ENCODE assay signal across 1 cellular context in the genomic region with DNA sequence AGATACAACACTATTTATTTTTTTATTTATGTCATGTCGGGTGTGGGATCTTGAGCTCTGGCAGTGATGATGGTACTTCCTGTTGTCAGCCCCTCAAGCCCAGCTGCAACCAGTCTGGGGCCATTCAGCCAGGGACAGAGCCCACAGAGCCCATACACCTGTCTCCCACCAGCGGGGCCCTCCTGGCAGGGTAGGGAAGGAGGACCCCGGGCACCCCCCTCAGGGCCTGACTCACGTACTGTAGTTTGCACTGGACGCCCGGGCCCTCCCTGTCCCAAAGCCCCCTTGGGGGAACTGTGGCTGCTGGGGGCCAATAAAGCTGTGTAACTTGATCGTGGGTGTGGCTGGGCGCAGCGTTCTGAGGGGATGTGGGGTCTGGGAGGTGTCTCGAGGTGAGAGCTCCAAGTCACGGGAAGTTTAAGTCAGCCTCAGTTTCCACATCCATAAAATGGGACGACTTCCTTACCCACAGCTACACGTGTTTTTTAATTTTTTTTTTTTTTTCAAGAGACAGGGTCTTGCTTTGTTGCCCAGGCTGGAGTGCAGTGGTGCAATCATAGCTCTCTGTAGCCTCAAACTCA.
TF ChIP-seq lines count a peak whose summit lies in the region.

No MANE protein-coding gene starts in this region.

TF ChIP-seq in HEK293, 187 proteins besides CTCF, POLR2A, EP300 and RAD21 (continued from another document):
- TF ChIP-seq, protein P1, sequence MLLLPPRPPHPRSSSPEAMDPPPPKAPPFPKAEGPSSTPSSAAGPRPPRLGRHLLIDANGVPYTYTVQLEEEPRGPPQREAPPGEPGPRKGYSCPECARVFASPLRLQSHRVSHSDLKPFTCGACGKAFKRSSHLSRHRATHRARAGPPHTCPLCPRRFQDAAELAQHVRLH (tag by site-specific recombination; IDR thresholded peaks at IDR 0.05), result peak; percentile 94
- TF ChIP-seq ZNF24 (tag by site-specific recombination; IDR thresholded peaks at IDR 0.05) (peak; percentile 43; the same call in 1 of the 2 replicates), ZBTB7A (tag by site-specific recombination; IDR thresholded peaks at IDR 0.05; ENCODE audit: low read depth) (no peak), KLF8 (tag by site-specific recombination; IDR thresholded peaks at IDR 0.05) (peak; percentile 67), ZNF311 (tag by site-specific recombination; IDR thresholded peaks at IDR 0.05; ENCODE audit: borderline replicate concordance) (no peak), ZNF140 (tag by site-specific recombination; IDR thresholded peaks at IDR 0.05) (no peak), ZNF544 (tag by site-specific recombination; IDR thresholded peaks at IDR 0.05) (no peak), BCL11A (tag by site-specific recombination; IDR thresholded peaks at IDR 0.05; ENCODE audit: low read depth) (no peak), ZNF221 (tag by site-specific recombination; IDR thresholded peaks at IDR 0.05; ENCODE audit: borderline replicate concordance) (no peak), ZNF501 (tag by site-specific recombination; IDR thresholded peaks at IDR 0.05) (no peak)
- TF ChIP-seq, protein P2, sequence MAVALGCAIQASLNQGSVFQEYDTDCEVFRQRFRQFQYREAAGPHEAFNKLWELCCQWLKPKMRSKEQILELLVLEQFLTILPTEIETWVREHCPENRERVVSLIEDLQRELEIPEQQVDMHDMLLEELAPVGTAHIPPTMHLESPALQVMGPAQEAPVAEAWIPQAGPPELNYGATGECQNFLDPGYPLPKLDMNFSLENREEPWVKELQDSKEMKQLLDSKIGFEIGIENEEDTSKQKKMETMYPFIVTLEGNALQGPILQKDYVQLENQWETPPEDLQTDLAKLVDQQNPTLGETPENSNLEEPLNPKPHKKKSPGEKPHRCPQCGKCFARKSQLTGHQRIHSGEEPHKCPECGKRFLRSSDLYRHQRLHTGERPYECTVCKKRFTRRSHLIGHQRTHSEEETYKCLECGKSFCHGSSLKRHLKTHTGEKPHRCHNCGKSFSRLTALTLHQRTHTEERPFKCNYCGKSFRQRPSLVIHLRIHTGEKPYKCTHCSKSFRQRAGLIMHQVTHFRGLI (tag by site-specific recombination; IDR thresholded peaks at IDR 0.05), result no peak
- TF ChIP-seq, protein P3, sequence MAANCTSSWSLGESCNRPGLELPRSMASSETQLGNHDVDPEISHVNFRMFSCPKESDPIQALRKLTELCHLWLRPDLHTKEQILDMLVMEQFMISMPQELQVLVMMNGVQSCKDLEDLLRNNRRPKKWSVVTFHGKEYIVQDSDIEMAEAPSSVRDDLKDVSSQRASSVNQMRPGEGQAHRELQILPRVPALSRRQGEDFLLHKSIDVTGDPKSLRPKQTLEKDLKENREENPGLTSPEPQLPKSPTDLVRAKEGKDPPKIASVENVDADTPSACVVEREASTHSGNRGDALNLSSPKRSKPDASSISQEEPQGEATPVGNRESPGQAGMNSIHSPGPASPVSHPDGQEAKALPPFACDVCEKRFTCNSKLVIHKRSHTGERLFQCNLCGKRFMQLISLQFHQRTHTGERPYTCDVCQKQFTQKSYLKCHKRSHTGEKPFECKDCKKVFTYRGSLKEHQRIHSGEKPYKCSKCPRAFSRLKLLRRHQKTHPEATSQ (tag by site-specific recombination; IDR thresholded peaks at IDR 0.05), result 0 out of 2 replicates have a peak, but pooled peaks have one; percentile 60
